In the genomic region with DNA sequence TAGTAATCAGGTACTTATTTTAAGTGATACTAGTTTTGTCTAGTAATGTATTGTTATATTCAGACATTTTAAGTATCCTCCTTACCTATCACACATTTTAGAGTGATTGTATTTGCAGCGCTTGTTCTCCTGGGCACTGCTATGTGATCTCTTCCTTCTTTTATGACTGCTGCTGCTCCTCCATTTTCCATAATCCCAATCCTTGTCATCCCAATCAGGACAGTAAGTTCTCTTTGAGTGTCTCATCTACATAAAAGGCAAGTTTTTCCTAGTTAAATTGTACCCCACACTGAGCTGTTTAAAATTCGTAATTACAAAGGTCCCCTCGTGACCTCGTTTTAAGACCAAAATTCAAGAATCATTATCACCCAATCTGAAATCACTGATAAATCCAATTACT, we compare ENCODE assay signal across 8 cellular contexts. TPM values are rescaled to one million over a fixed set of nuclear protein-coding genes. Genes with fewer than 3 reads are reported as not detected.
A peak's percentile ranks its signal among the peaks of the same experiment; 100 is the strongest.
DNase-seq lines count a peak whose midpoint lies in the region; ATAC-seq and TF ChIP-seq lines count a peak whose summit lies in the region.

No MANE protein-coding gene starts in this region.

- TF ChIP-seq CTCF in astrocyte of the spinal cord (IDR thresholded peaks at IDR 0.05; ENCODE audit: low read depth, low read length) (no peak), lower lobe of right lung (IDR thresholded peaks at IDR 0.05) (no peak), tibial artery (IDR thresholded peaks at IDR 0.05) (no peak)

- H3K27ac ChIP-seq in lower lobe of right lung, result peak overlapping the region; percentile 100
- peak overlapping the region; percentile 100 for H3K27ac ChIP-seq in tibial artery

- H3K4me1 Mint-ChIP-seq in activated T-cell treated with anti-CD3 and anti-CD28 coated beads, Interleukin-2, amount 50 U/mL, for 72 hours (ENCODE audit: low read depth), result peaks cover 64% of the 10 kb centered on the region

- H3K9me3 ChIP-seq in lower lobe of right lung (no peaks in the 10 kb centered on the region), tibial artery (no peaks in the 10 kb centered on the region)

- H3K27ac Mint-ChIP-seq in activated T-cell treated with anti-CD3 and anti-CD28 coated beads, Interleukin-2, amount 50 U/mL, for 72 hours, result peak overlapping the region; percentile 96

- intact Hi-C loops in lower lobe of right lung (cut with DNase I) (loop anchor here (10.0 kb wide), 1 partner anchor 47 kb away; the partner anchor contains the start of gene BZW1), tibial artery (cut with DNase I; ENCODE audit: low total_unique reads) (loop anchor here (5.0 kb wide), 1 partner anchor 49 kb away; the partner anchor contains the start of gene BZW1)

- H3K4me3 Mint-ChIP-seq in activated T-cell treated with anti-CD3 and anti-CD28 coated beads, Interleukin-2, amount 50 U/mL, for 72 hours, result peak overlapping the region; percentile 93

- DNase-seq in activated T-cell treated with anti-CD3 and anti-CD28 coated beads, Interleukin-2, amount 50 U/mL, for 72 hours, result no peak
- DNase-seq in activated T-cell treated with anti-CD3 and anti-CD28 coated beads, Interleukin-2, amount 50 U/mL, for 48 hours, result no peak
- DNase-seq in astrocyte of the spinal cord (ENCODE audit: low read depth, low spot score) (no peak), lower lobe of right lung (no peak), tibial artery (no peak), islet precursor cell (no peak), CD1c-positive myeloid dendritic cell (ENCODE audit: extremely low spot score) (no peak), NCI-H1436 treated with DMSO at 0.1 percent for 48 hours (lab: John Stamatoyannopoulos, UW) (no peak)

- no peak for ATAC-seq in activated T-cell treated with anti-CD3 and anti-CD28 coated beads, Interleukin-2, amount 50 U/mL, for 72 hours (replicated peaks in 1 of 2)
- ATAC-seq in lower lobe of right lung, result no peak

- H3K27me3 ChIP-seq in lower lobe of right lung (ENCODE audit: low read depth), result no peaks in the 10 kb centered on the region
- no peaks in the 10 kb centered on the region for H3K27me3 ChIP-seq in tibial artery

- H3K36me3 ChIP-seq in lower lobe of right lung (peaks cover 46% of the 10 kb centered on the region), tibial artery (peaks cover 31 to 37% (median 35%) of the 10 kb centered on the region in 3 donors)

- no peaks in the 10 kb centered on the region for H3K9me3 Mint-ChIP-seq in activated T-cell treated with anti-CD3 and anti-CD28 coated beads, Interleukin-2, amount 50 U/mL, for 72 hours

- in situ Hi-C loops in astrocyte of the spinal cord (cut with HindIII; ENCODE audit: low sequenced_read_pairs), result no loop called here

- no peaks in the 10 kb centered on the region for H3K27me3 Mint-ChIP-seq in activated T-cell treated with anti-CD3 and anti-CD28 coated beads, Interleukin-2, amount 50 U/mL, for 72 hours (ENCODE audit: low read depth)

- H3K4me1 ChIP-seq in lower lobe of right lung, result peaks cover 66% of the 10 kb centered on the region
- H3K4me1 ChIP-seq in tibial artery, result peaks cover 0 to 61% (median 33%) of the 10 kb centered on the region in 4 donors

- H3K4me3 ChIP-seq in astrocyte of the spinal cord (ENCODE audit: low read depth, low read length) (peak overlapping the region; percentile 99), lower lobe of right lung (peak overlapping the region; percentile 94), tibial artery (peak overlapping the region; percentile 90 to 95)

- H3K36me3 Mint-ChIP-seq in activated T-cell treated with anti-CD3 and anti-CD28 coated beads, Interleukin-2, amount 50 U/mL, for 72 hours (ENCODE audit: insufficient read depth in 2 of 2), result peaks cover 33 to 68% of the 10 kb centered on the region in 2 donors

RNA-seq across cellular contexts. Expression of gene CLK1, which starts 2.8 kb away (rescaled TPM):
- 100 to 1,000 TPM; 161 to 178 TPM for total RNA-seq in activated T-cell treated with anti-CD3 and anti-CD28 coated beads, Interleukin-2, amount 50 U/mL, for 72 hours
- 132 TPM for total RNA-seq in lower lobe of right lung

RNA-seq across cellular contexts. Expression of gene PPIL3, which starts 27.3 kb away (rescaled TPM):
- total RNA-seq in activated T-cell treated with anti-CD3 and anti-CD28 coated beads, Interleukin-2, amount 50 U/mL, for 72 hours, result 10 to 100 TPM; 72.5 to 84.6 TPM
- total RNA-seq in lower lobe of right lung, result 35.0 TPM

RNA-seq across cellular contexts. Expression of gene NIF3L1, which starts 27.6 kb away (rescaled TPM):
- total RNA-seq in activated T-cell treated with anti-CD3 and anti-CD28 coated beads, Interleukin-2, amount 50 U/mL, for 72 hours, result 10 to 100 TPM; 40.0 to 44.9 TPM
- total RNA-seq in lower lobe of right lung, result 20.5 TPM

RNA-seq across cellular contexts. Expression of gene BZW1, which starts 49.9 kb away (rescaled TPM):
- total RNA-seq in activated T-cell treated with anti-CD3 and anti-CD28 coated beads, Interleukin-2, amount 50 U/mL, for 72 hours, result 100 to 1,000 TPM; 457 to 495 TPM
- 154 TPM for total RNA-seq in lower lobe of right lung
